8 cellular contexts compared by ENCODE assay signal in genomic region chr18:111292-112014, GRCh38. TPM values are rescaled to one million over a fixed set of nuclear protein-coding genes. Genes with fewer than 3 reads are reported as not detected.
DNase-seq lines count a peak whose midpoint lies in the region; ATAC-seq, FAIRE-seq and TF ChIP-seq lines count a peak whose summit lies in the region.

No MANE protein-coding gene starts in this region.

- in situ Hi-C loops in Panc1 (cut with HindIII; ENCODE audit: low pct_unique_long_range_greater_than_20kb, low sequenced_read_pairs), result no loop called here

- ATAC-seq in Panc1 (peak; percentile 63), HG03139 (IDR thresholded peaks at IDR 0.05; ENCODE audit: unreplicated experiment) (no peak)

- no peaks in the 10 kb centered on the region for H3K9me3 ChIP-seq in Panc1 (ENCODE audit: control insufficient read depth, insufficient read depth, low read depth, low read length)
- peaks cover 11% of the 10 kb centered on the region for H3K9me3 ChIP-seq in iPS-18a (ENCODE audit: control insufficient read depth, low read depth, low read length)

- intact Hi-C loops in Panc1 (cut with micrococcal nuclease; ENCODE audit: unreplicated experiment) (no loop called here), posterior vena cava (cut with DNase I) (no loop called here)

- peak; percentile 97 for FAIRE-seq in GM12892 (lab: Jason Lieb, UNC)

- POLR2A ChIA-PET in Panc1 (lab: Charles Lee), result interaction anchor here (0.6 kb wide), 1 partner anchor 185 kb away, joined by 4 read pairs; no protein-coding TSS in a partner anchor

- TF ChIP-seq CTCF in Panc1 (IDR thresholded peaks at IDR 0.05), result no peak

- H3K27me3 ChIP-seq in Panc1 (ENCODE audit: control insufficient read depth, insufficient read depth, low read length) (no peaks in the 10 kb centered on the region), iPS-18a (ENCODE audit: control insufficient read depth, insufficient read depth, low read length) (peaks cover 11% of the 10 kb centered on the region)

- H3K9ac ChIP-seq in iPS-18a (ENCODE audit: low read length), result peak overlapping the region; percentile 36

- H3K4me3 ChIP-seq in Panc1 (ENCODE audit: low read depth in 2 of 2, low read length in 2 of 2) (peak overlapping the region; percentile 41 to 54), iPS-18a (ENCODE audit: low read length) (peak overlapping the region; percentile 62)

- H3K4me1 ChIP-seq in Panc1 (ENCODE audit: control insufficient read depth, insufficient read depth, low read length) (peaks cover 5% of the 10 kb centered on the region), iPS-18a (ENCODE audit: control insufficient read depth, low read depth, low read length) (no peaks in the 10 kb centered on the region)

- no peak for TF ChIP-seq POLR2A in GM12892 (IDR thresholded peaks at IDR 0.05; ENCODE audit: low read depth, low read length)

- no TSS peak for BruUV-seq in Panc1 (replicated peaks; lab: Mats Ljungman, UMichigan)

- H3K27ac ChIP-seq in Panc1 (ENCODE audit: low read length), result peak overlapping the region; percentile 93
- H3K27ac ChIP-seq in angular gyrus (ENCODE audit: low read depth, low read length), result peak overlapping the region; percentile 87
- no peak overlapping the region for H3K27ac ChIP-seq in iPS-18a (ENCODE audit: low read length)

- DNase-seq in GM12892 (ENCODE audit: insufficient read length) (peak; percentile 58), Panc1 (ENCODE audit: low read depth, low spot score) (no peak), smooth muscle cell of the brain vasculature (ENCODE audit: low read depth, low spot score) (peak; percentile 6), NCI-H2081 (lab: John Stamatoyannopoulos, UW) (no peak), posterior vena cava (ENCODE audit: low spot score) (no peak)

- CTCF ChIA-PET in Panc1 (lab: Charles Lee), result no interaction called here

- H3K36me3 ChIP-seq in Panc1 (ENCODE audit: control insufficient read depth, insufficient read depth, low read length) (no peaks in the 10 kb centered on the region), iPS-18a (ENCODE audit: control insufficient read depth, low read depth, low read length) (no peaks in the 10 kb centered on the region)

RNA-seq across cellular contexts. Expression of gene USP14, which starts 46.9 kb away (rescaled TPM):
- 43.2 TPM for polyA plus RNA-seq in GM12892 (2012; ENCODE audit: missing spikeins)
- total RNA-seq in Panc1 (2021; ENCODE audit: unreplicated experiment) (75.0 TPM), posterior vena cava (10 to 100 TPM; 47.9 to 60.0 TPM)
- polyA plus RNA-seq in Panc1 (2012; ENCODE audit: insufficient read length), result 45.9 TPM

Comparison
In these comparisons a context has a peak if more than half of its experiments do, and no peak if none do; other contexts are left out.
1. DNase-seq: peak in GM12892 (single experiment) and smooth muscle cell of the brain vasculature (single experiment); none in Panc1 (single experiment), NCI-H2081 (0 of 2) and posterior vena cava (single experiment).